ENCODE assay signal across 8 cellular contexts in the genomic region with DNA sequence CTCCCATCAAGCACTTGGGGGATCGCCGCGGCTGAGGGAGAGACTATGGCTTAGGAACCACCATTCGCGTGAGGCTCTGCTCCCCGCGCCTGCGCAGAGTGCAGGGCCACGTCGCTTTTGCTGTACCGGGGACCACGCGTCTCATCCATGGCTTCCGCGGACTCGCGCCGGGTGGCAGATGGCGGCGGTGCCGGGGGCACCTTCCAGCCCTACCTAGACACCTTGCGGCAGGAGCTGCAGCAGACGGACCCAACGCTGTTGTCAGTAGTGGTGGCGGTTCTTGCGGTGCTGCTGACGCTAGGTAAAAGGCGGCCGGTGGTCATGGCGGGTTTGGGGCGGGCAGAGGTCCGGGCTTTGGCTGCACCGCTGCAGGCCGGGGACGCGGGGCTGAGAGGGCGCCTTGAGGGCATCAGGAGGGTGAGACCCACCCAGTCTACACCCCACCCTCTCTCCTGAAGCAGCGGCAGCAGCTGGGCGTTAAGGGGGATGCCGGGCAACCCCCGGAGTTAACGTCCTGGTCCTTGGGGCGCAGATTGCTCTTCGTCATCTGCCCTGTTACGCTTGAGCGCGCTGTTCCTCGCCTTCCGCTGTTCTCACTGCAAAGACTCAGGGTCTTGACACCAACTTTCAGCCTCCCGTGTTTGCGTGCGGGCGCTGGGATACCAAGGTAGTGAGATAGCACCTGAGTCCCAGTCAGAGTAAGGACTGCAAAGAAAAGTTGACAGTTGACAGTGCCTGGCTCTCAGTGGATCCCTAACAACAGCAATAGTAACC. TPM values are rescaled to one million over a fixed set of nuclear protein-coding genes. Genes with fewer than 3 reads are reported as not detected.
DNase-seq lines count a peak whose midpoint lies in the region; ATAC-seq and TF ChIP-seq lines count a peak whose summit lies in the region.

A gene with protein sequence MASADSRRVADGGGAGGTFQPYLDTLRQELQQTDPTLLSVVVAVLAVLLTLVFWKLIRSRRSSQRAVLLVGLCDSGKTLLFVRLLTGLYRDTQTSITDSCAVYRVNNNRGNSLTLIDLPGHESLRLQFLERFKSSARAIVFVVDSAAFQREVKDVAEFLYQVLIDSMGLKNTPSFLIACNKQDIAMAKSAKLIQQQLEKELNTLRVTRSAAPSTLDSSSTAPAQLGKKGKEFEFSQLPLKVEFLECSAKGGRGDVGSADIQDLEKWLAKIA (plus strand): TSS at position 114 of the 774 bp plus-strand sequence. CDS start 34 bp downstream, at position 148.

- H3K27me3 Mint-ChIP-seq in Calu3 (ENCODE audit: unreplicated experiment) (peaks cover 19% of the 10 kb centered on the region), endodermal cell (ENCODE audit: insufficient read depth) (peaks cover 16% of the 10 kb centered on the region)
- H3K27me3 Mint-ChIP-seq in activated CD8-positive, alpha-beta memory T cell treated with anti-CD3 and anti-CD28 coated beads, Interleukin-2, amount 10 ng/mL, durations not matched to agents 7 days and 5 days, result peaks cover 9% of the 10 kb centered on the region

- H3K9me3 Mint-ChIP-seq in Calu3 (ENCODE audit: low read depth, unreplicated experiment) (no peaks in the 10 kb centered on the region), endodermal cell (no peaks in the 10 kb centered on the region)
- H3K9me3 Mint-ChIP-seq in activated CD8-positive, alpha-beta memory T cell treated with anti-CD3 and anti-CD28 coated beads, Interleukin-2, amount 10 ng/mL, durations not matched to agents 7 days and 5 days (ENCODE audit: low read depth), result no peaks in the 10 kb centered on the region

- no peaks in the 10 kb centered on the region for H3K9me3 ChIP-seq in HUES48 (ENCODE audit: control insufficient read depth, insufficient read depth, low read length)
- H3K9me3 ChIP-seq in NT2/D1 (ENCODE audit: insufficient read depth, low read length), result no peaks in the 10 kb centered on the region
- H3K9me3 ChIP-seq in endodermal cell (ENCODE audit: control insufficient read depth, low read length), result no peaks in the 10 kb centered on the region

- H3K9ac ChIP-seq in HUES48 (ENCODE audit: low read depth, low read length), result peak within 1 kb of the TSS; percentile 84
- H3K9ac ChIP-seq in NT2/D1 (ENCODE audit: insufficient read length, low read depth), result peak within 1 kb of the TSS; percentile 84
- peak within 1 kb of the TSS; percentile 71 for H3K9ac ChIP-seq in endodermal cell (ENCODE audit: extremely low read depth, low read length, poor library complexity, severe bottlenecking)

- CTCF ChIA-PET in Calu3 (lab: Charles Lee), result no interaction called here
- CTCF ChIA-PET in activated CD8-positive, alpha-beta memory T cell treated with anti-CD3 and anti-CD28 coated beads, Interleukin-2, amount 10 ng/mL, durations not matched to agents 7 days and 5 days (lab: Charles Lee), result interaction anchor here (1.4 to 1.8 kb wide), 2 partner anchors 12 to 142 kb away, joined by 4 to 8 read pairs; no protein-coding TSS in a partner anchor

- DNase-seq in Calu3, result peak; percentile 98
- DNase-seq in NT2/D1 (ENCODE audit: low read depth, low spot score), result peak; percentile 90
- peak; percentile 98 for DNase-seq in activated CD8-positive, alpha-beta memory T cell treated with anti-CD3 and anti-CD28 coated beads, Interleukin-2, amount 10 ng/mL, durations not matched to agents 7 days and 5 days
- peak; percentile 97 for DNase-seq in endodermal cell
- peak; percentile 96 for DNase-seq in mesenteric fat pad (ENCODE audit: low spot score)
- DNase-seq in stimulated activated CD8-positive, alpha-beta memory T cell treated with anti-CD3 and anti-CD28 coated beads, Interleukin-15, amount 100 ng/mL, for 1 hour (ENCODE audit: low read depth), result peak; percentile 91

- TF ChIP-seq CTCF in Calu3 (IDR thresholded peaks at IDR 0.05; ENCODE audit: unreplicated experiment) (no peak), endodermal cell (conservative IDR thresholded peaks at IDR 0.05) (no peak)

- H3K4me3 ChIP-seq in HUES48 (ENCODE audit: low read depth, low read length) (peak within 1 kb of the TSS; percentile 98), NT2/D1 (ENCODE audit: insufficient read length, low read depth) (peak within 1 kb of the TSS; percentile 81), endodermal cell (ENCODE audit: low read length) (peak within 1 kb of the TSS; percentile 85)

- H3K4me1 ChIP-seq in HUES48 (ENCODE audit: control insufficient read depth, insufficient read depth, low read length) (peaks cover 8% of the 10 kb centered on the region; the same call in 1 of the 2 replicates), NT2/D1 (ENCODE audit: insufficient read depth, insufficient read length) (no peaks in the 10 kb centered on the region), endodermal cell (ENCODE audit: control insufficient read depth, insufficient read depth, low read length) (no peaks in the 10 kb centered on the region)

- intact Hi-C loops in Calu3 (cut with micrococcal nuclease; ENCODE audit: unreplicated experiment), result loop anchor here (10.0 kb wide), 2 partner anchors 341 to 1071 kb away; no protein-coding TSS in a partner anchor

- peak within 1 kb of the TSS; percentile 8 for H3K27ac ChIP-seq in HUES48 (ENCODE audit: low read depth, low read length)
- H3K27ac ChIP-seq in endodermal cell (ENCODE audit: low read depth, low read length), result no peak within 1 kb of the TSS

- WGBS in endodermal cell (ENCODE audit: insufficient coverage in 1 of 2, insufficient read length in 1 of 2), 2 experiments, result 0 to 1% methylated on average over 35 to 53 of the region's 53 CpGs

- H3K27ac Mint-ChIP-seq in Calu3 (ENCODE audit: unreplicated experiment) (peak within 1 kb of the TSS; percentile 80), endodermal cell (peak within 1 kb of the TSS; percentile 92)
- peak within 1 kb of the TSS; percentile 93 for H3K27ac Mint-ChIP-seq in activated CD8-positive, alpha-beta memory T cell treated with anti-CD3 and anti-CD28 coated beads, Interleukin-2, amount 10 ng/mL, durations not matched to agents 7 days and 5 days

- BruUV-seq in Calu3 (replicated peaks; lab: Mats Ljungman, UMichigan), result no TSS peak

- H3K4me3 Mint-ChIP-seq in Calu3 (ENCODE audit: low read depth, unreplicated experiment) (peak within 1 kb of the TSS; percentile 98), endodermal cell (peak within 1 kb of the TSS; percentile 90)
- peak within 1 kb of the TSS; percentile 93 for H3K4me3 Mint-ChIP-seq in activated CD8-positive, alpha-beta memory T cell treated with anti-CD3 and anti-CD28 coated beads, Interleukin-2, amount 10 ng/mL, durations not matched to agents 7 days and 5 days

- H3K4me1 Mint-ChIP-seq in Calu3 (ENCODE audit: low read depth, unreplicated experiment) (peaks cover 7% of the 10 kb centered on the region), endodermal cell (peaks cover 8% of the 10 kb centered on the region)
- peaks cover 34% of the 10 kb centered on the region for H3K4me1 Mint-ChIP-seq in activated CD8-positive, alpha-beta memory T cell treated with anti-CD3 and anti-CD28 coated beads, Interleukin-2, amount 10 ng/mL, durations not matched to agents 7 days and 5 days

- H3K36me3 Mint-ChIP-seq in Calu3 (ENCODE audit: insufficient read depth, unreplicated experiment) (peaks cover 30% of the 10 kb centered on the region), endodermal cell (ENCODE audit: low read depth) (peaks cover 23% of the 10 kb centered on the region)
- H3K36me3 Mint-ChIP-seq in activated CD8-positive, alpha-beta memory T cell treated with anti-CD3 and anti-CD28 coated beads, Interleukin-2, amount 10 ng/mL, durations not matched to agents 7 days and 5 days, result peaks cover 22% of the 10 kb centered on the region

- H3K36me3 ChIP-seq in HUES48 (ENCODE audit: control insufficient read depth, insufficient read depth, low read length) (peaks cover 27% of the 10 kb centered on the region), NT2/D1 (ENCODE audit: insufficient read depth, insufficient read length, low read length) (peaks cover 40% of the 10 kb centered on the region), endodermal cell (ENCODE audit: control insufficient read depth, insufficient read depth, low read length) (peaks cover 31% of the 10 kb centered on the region)

- H3K27me3 ChIP-seq in HUES48 (ENCODE audit: control insufficient read depth, insufficient read depth, low read length), result no peaks in the 10 kb centered on the region; the same call in 1 of the 2 replicates
- no peaks in the 10 kb centered on the region for H3K27me3 ChIP-seq in NT2/D1 (ENCODE audit: insufficient read depth, insufficient read length)
- H3K27me3 ChIP-seq in endodermal cell (ENCODE audit: control insufficient read depth, insufficient read depth, low read length, poor library complexity, severe bottlenecking), result peaks cover 21% of the 10 kb centered on the region

- ATAC-seq in GM21423 (IDR thresholded peaks at IDR 0.05; ENCODE audit: unreplicated experiment), result peak; percentile 99
- peak; percentile 99 for ATAC-seq in activated CD8-positive, alpha-beta memory T cell treated with anti-CD3 and anti-CD28 coated beads, Interleukin-2, amount 10 ng/mL, durations not matched to agents 7 days and 5 days

RNA-seq across cellular contexts. Expression of the gene that starts here (rescaled TPM):
- total RNA-seq in Calu3 (2022) (113 and 115 TPM in 2 replicates), endodermal cell (10 to 100 TPM; 26.1 to 33.6 TPM), mesenteric fat pad (58.9 TPM)
- total RNA-seq in activated CD8-positive, alpha-beta memory T cell treated with anti-CD3 and anti-CD28 coated beads, Interleukin-2, amount 10 ng/mL, durations not matched to agents 7 days and 5 days, result 10 to 100 TPM; 44.2 to 61.3 TPM
- 29.0 TPM for polyA plus RNA-seq in endodermal cell (2013, experiment 1 of 2)
- 27.4 TPM for polyA plus RNA-seq in endodermal cell (2013, experiment 2 of 2)
